In genomic region chr17:75012320-75013076, GRCh38 we compare ENCODE assay signal across 1 cellular context.
A peak's percentile ranks its signal among the peaks of the same experiment; 100 is the strongest.
TF ChIP-seq lines count a peak whose summit lies in the region.

MRPL58 (plus strand) TSS chr17:75012670; CDS start chr17:75012687, 17 bp downstream.

TF ChIP-seq in HepG2, 621 proteins besides CTCF, POLR2A, EP300 and RAD21 (continued from another document and continues in another):
- TF ChIP-seq ZNF142 (CRISPR knock-in tag; IDR thresholded peaks at IDR 0.05) (peak; percentile 93; the same call in 1 of the 2 replicates), ZNF34 (CRISPR knock-in tag; IDR thresholded peaks at IDR 0.05; ENCODE audit: borderline replicate concordance) (peak; percentile 98), ZNF766 (CRISPR knock-in tag; IDR thresholded peaks at IDR 0.05; ENCODE audit: borderline replicate concordance) (peak; percentile 96), ZNF747 (CRISPR knock-in tag; IDR thresholded peaks at IDR 0.05; ENCODE audit: borderline replicate concordance) (peak; percentile 96; the same call in 1 of the 2 replicates), ERF (CRISPR knock-in tag; IDR thresholded peaks at IDR 0.05) (peak; percentile 99), IRX3 (CRISPR knock-in tag; IDR thresholded peaks at IDR 0.05; ENCODE audit: borderline replicate concordance, low read depth) (no peak), ZBTB14 (CRISPR knock-in tag; IDR thresholded peaks at IDR 0.05) (peak; percentile 49), ZNF773 (CRISPR knock-in tag; IDR thresholded peaks at IDR 0.05; ENCODE audit: borderline replicate concordance) (peak; percentile 85; the same call in 1 of the 2 replicates), MAF1 (CRISPR knock-in tag; IDR thresholded peaks at IDR 0.05; ENCODE audit: borderline replicate concordance) (peak; percentile 95; the same call in 1 of the 2 replicates), ZNF446 (CRISPR knock-in tag; IDR thresholded peaks at IDR 0.05) (peak; percentile 91; the same call in 1 of the 2 replicates), ZNF501 (CRISPR knock-in tag; IDR thresholded peaks at IDR 0.05) (peak; percentile 95), YEATS4 (CRISPR knock-in tag; IDR thresholded peaks at IDR 0.05; ENCODE audit: borderline replicate concordance) (peak; percentile 100), ZNF451 (CRISPR knock-in tag; IDR thresholded peaks at IDR 0.05) (peak; percentile 68; the same call in 1 of the 2 replicates), ZNF329 (CRISPR knock-in tag; IDR thresholded peaks at IDR 0.05; ENCODE audit: low read depth) (peak; percentile 79), ZKSCAN5 (CRISPR knock-in tag; IDR thresholded peaks at IDR 0.05) (0 out of 2 replicates have a peak, but pooled peaks have one; percentile 9), ZNF775 (CRISPR knock-in tag; IDR thresholded peaks at IDR 0.05; ENCODE audit: borderline replicate concordance) (peak; percentile 94), DDIT3 (CRISPR knock-in tag; IDR thresholded peaks at IDR 0.05) (no peak), IRF1 (CRISPR knock-in tag; IDR thresholded peaks at IDR 0.05; ENCODE audit: low read depth) (no peak), ZNF256 (CRISPR knock-in tag; conservative IDR thresholded peaks at IDR 0.05) (peak; percentile 83), ZBTB33 (CRISPR knock-in tag; IDR thresholded peaks at IDR 0.05) (peak; percentile 72; the same call in 1 of the 2 replicates), CHCHD3 (CRISPR knock-in tag; IDR thresholded peaks at IDR 0.05) (no peak; the same call in 1 of the 2 replicates), ZNF563 (CRISPR knock-in tag; IDR thresholded peaks at IDR 0.05) (peak; percentile 16; the same call in 1 of the 2 replicates), RFX5 (IDR thresholded peaks at IDR 0.05; ENCODE audit: low read depth, low read length) (peak; percentile 54), CAMTA2 (CRISPR knock-in tag; IDR thresholded peaks at IDR 0.05; ENCODE audit: borderline replicate concordance) (peak; percentile 91; the same call in 1 of the 2 replicates), JUND (CRISPR knock-in tag; IDR thresholded peaks at IDR 0.05) (peak; percentile 77), CREM (IDR thresholded peaks at IDR 0.05) (peak; percentile 84), CREM (CRISPR knock-in tag; IDR thresholded peaks at IDR 0.05) (peak; percentile 16; the same call in 1 of the 2 replicates), ZNF10 (CRISPR knock-in tag; IDR thresholded peaks at IDR 0.05; ENCODE audit: borderline replicate concordance, low read depth) (no peak), ZMYM3 (CRISPR knock-in tag; IDR thresholded peaks at IDR 0.05) (peak; percentile 71), ZNF780A (CRISPR knock-in tag; IDR thresholded peaks at IDR 0.05) (no peak), HIVEP1 (CRISPR knock-in tag; IDR thresholded peaks at IDR 0.05) (peak; percentile 96), MXD4 (CRISPR knock-in tag; IDR thresholded peaks at IDR 0.05) (peak; percentile 93), TOPORS (CRISPR knock-in tag; IDR thresholded peaks at IDR 0.05) (no peak), XBP1 (CRISPR knock-in tag; IDR thresholded peaks at IDR 0.05) (no peak), ZBED4 (CRISPR knock-in tag; IDR thresholded peaks at IDR 0.05; ENCODE audit: borderline replicate concordance) (peak; percentile 86), FOXM1 (CRISPR knock-in tag; IDR thresholded peaks at IDR 0.05) (peak; percentile 84; the same call in 1 of the 2 replicates), POGZ (CRISPR knock-in tag; IDR thresholded peaks at IDR 0.05) (peak; percentile 98), ZNF776 (CRISPR knock-in tag; IDR thresholded peaks at IDR 0.05) (peak; percentile 98), PAF1 (CRISPR knock-in tag; IDR thresholded peaks at IDR 0.05) (no peak), KAT7 (CRISPR knock-in tag; IDR thresholded peaks at IDR 0.05; ENCODE audit: borderline replicate concordance) (peak; percentile 95; the same call in 1 of the 2 replicates), ZNF710 (CRISPR knock-in tag; IDR thresholded peaks at IDR 0.05; ENCODE audit: borderline replicate concordance) (peak; percentile 95; the same call in 1 of the 2 replicates), GLMP (CRISPR knock-in tag; IDR thresholded peaks at IDR 0.05; ENCODE audit: borderline replicate concordance) (no peak), TBP (CRISPR knock-in tag; IDR thresholded peaks at IDR 0.05) (peak; percentile 82; the same call in 1 of the 2 replicates), SIX4 (CRISPR knock-in tag; IDR thresholded peaks at IDR 0.05) (peak; percentile 81), CBFB (CRISPR knock-in tag; IDR thresholded peaks at IDR 0.05) (peak; percentile 97), PCBP1 (IDR thresholded peaks at IDR 0.05; ENCODE audit: borderline replicate concordance, low read depth, low read length) (peak; percentile 94), ZNF678 (CRISPR knock-in tag; IDR thresholded peaks at IDR 0.05) (peak; percentile 92; the same call in 1 of the 2 replicates), SALL2 (CRISPR knock-in tag; IDR thresholded peaks at IDR 0.05) (peak; percentile 97), MZF1 (CRISPR knock-in tag; IDR thresholded peaks at IDR 0.05; ENCODE audit: borderline replicate concordance) (no peak; the same call in 1 of the 2 replicates), ZNF383 (CRISPR knock-in tag; IDR thresholded peaks at IDR 0.05; ENCODE audit: borderline replicate concordance) (0 out of 2 replicates have a peak, but pooled peaks have one; percentile 43), ZNF160 (CRISPR knock-in tag; IDR thresholded peaks at IDR 0.05) (peak; percentile 96; the same call in 1 of the 2 replicates)
